ENCODE assay signal across 19 cellular contexts in genomic region chr5:126534543-126534942, GRCh38.
DNase-seq lines count a peak whose midpoint lies in the region; ATAC-seq and TF ChIP-seq lines count a peak whose summit lies in the region.
"Had no signal": no experiment of that assay in that cellular context is flagged by ENCODE, and none has a peak within 500 bp of the region (broad histone marks: within the 10 kb centered on the region; RNA-seq: fewer than 3 reads in every experiment).

No MANE protein-coding gene starts in this region.

- peaks cover 11% of the 10 kb centered on the region for H3K9me1 ChIP-seq in IMR-90 (ENCODE audit: insufficient read depth, low read length)

- no peaks in the 10 kb centered on the region for H3K36me3 ChIP-seq in breast epithelium
- no peaks in the 10 kb centered on the region for H3K36me3 ChIP-seq in IMR-90 (ENCODE audit: control insufficient read depth, insufficient read depth, low read length)
- H3K36me3 ChIP-seq in thyroid gland: no peaks in the 10 kb centered on the region
- H3K36me3 ChIP-seq: BLaER1 treated with 17β-estradiol and CSF1 and Interleukin-3, amounts not matched to agents 10 nM and 100 nM had no signal

- H3K4me1 Mint-ChIP-seq in MCF 10A (ENCODE audit: insufficient read depth, unreplicated experiment): peaks cover 8% of the 10 kb centered on the region
- peaks cover 7% of the 10 kb centered on the region for H3K4me1 Mint-ChIP-seq in WTC11
- H3K4me1 Mint-ChIP-seq: B cell had no signal

- TF ChIP-seq POLR2A in breast epithelium (IDR thresholded peaks at IDR 0.05): no peak
- TF ChIP-seq POLR2A in IMR-90 (IDR thresholded peaks at IDR 0.05; ENCODE audit: low read depth, low read length): no peak
- no peak for TF ChIP-seq POLR2A in thyroid gland (IDR thresholded peaks at IDR 0.05)

- WGBS in IMR-90 (ENCODE audit: extremely low coverage in 2 of 2, insufficient read length in 1 of 2), 2 experiments: no CpG with 5 or more reads among the region's 1 CpG
- WGBS in thyroid gland, 2 donors: 93 to 100% methylated on average over 1 of the region's 1 CpG

- H3K4me1 ChIP-seq in breast epithelium (no peaks in the 10 kb centered on the region), IMR-90 (ENCODE audit: control insufficient read depth, insufficient read depth, low read length) (peaks cover 10% of the 10 kb centered on the region), thyroid gland (peaks cover 32 to 37% of the 10 kb centered on the region in 2 donors)
- H3K4me1 ChIP-seq: A549, Caco-2 had no signal

- no peaks in the 10 kb centered on the region for H3K27me3 Mint-ChIP-seq in MCF 10A (ENCODE audit: insufficient read depth, unreplicated experiment)
- H3K27me3 Mint-ChIP-seq in WTC11 (ENCODE audit: low read depth): no peaks in the 10 kb centered on the region
- H3K27me3 Mint-ChIP-seq: B cell; CD4-positive, alpha-beta T cell had no signal

- dilution Hi-C loops in IMR-90 (cut with HindIII; ENCODE audit: low sequenced_read_pairs, unreplicated experiment): no loop called here

- H3K9me3 Mint-ChIP-seq in MCF 10A (ENCODE audit: unreplicated experiment) (no peaks in the 10 kb centered on the region), WTC11 (peaks cover 11% of the 10 kb centered on the region)
- H3K9me3 Mint-ChIP-seq: CD4-positive, alpha-beta T cell; CD8-positive, alpha-beta T cell had no signal

- no peak overlapping the region for H2BK15ac ChIP-seq in IMR-90 (ENCODE audit: low read depth, low read length)

- H3K27ac Mint-ChIP-seq in MCF 10A (ENCODE audit: low read depth, unreplicated experiment): no peak overlapping the region
- no peak overlapping the region for H3K27ac Mint-ChIP-seq in WTC11
- H3K27ac Mint-ChIP-seq: B cell; CD4-positive, alpha-beta T cell; CD8-positive, alpha-beta T cell had no signal

- DNase-seq in breast epithelium (ENCODE audit: low spot score in 2 of 2) (no peak), MCF 10A (ENCODE audit: unreplicated experiment) (no peak), IMR-90 (no peak), WTC11 (ENCODE audit: low spot score) (no peak), thyroid gland (no peak), NCI-H2227 treated with DMSO at 0.1 percent for 48 hours (lab: John Stamatoyannopoulos, UW) (no peak)
- no peak for DNase-seq in effector CD8-positive, alpha-beta T cell (lab: John Stamatoyannopoulos, UW)
- DNase-seq: AML-193; Caco-2; Calu3; CD4-positive, alpha-beta T cell; CD8-positive, alpha-beta T cell; DMS79 treated with DMSO at 0.1 percent for 48 hours; GF-D8 had no signal

- H2AK9ac ChIP-seq in IMR-90 (replicated peaks; ENCODE audit: low read depth, low read length, poor library complexity): no peak overlapping the region

- TF ChIP-seq RAD21 in IMR-90 (IDR thresholded peaks at IDR 0.05; ENCODE audit: low read length): no peak

- H3K23ac ChIP-seq in IMR-90 (ENCODE audit: low read depth, low read length): no peak overlapping the region

- H3K14ac ChIP-seq in IMR-90 (replicated peaks; ENCODE audit: low read depth, low read length): no peak overlapping the region

- intact Hi-C loops in breast epithelium (cut with DNase I; ENCODE audit: low total_unique reads): no loop called here
- intact Hi-C loops in MCF 10A (cut with micrococcal nuclease): loop anchor here (10.0 kb wide), 2 partner anchors 300 to 1050 kb away; no protein-coding TSS in a partner anchor
- intact Hi-C loops in IMR-90 (cut with micrococcal nuclease): loop anchor here (5.0 kb wide), 1 partner anchor 1797 kb away; no protein-coding TSS in a partner anchor
- intact Hi-C loops in thyroid gland (cut with DNase I): no loop called here

- H3K27me3 ChIP-seq in breast epithelium (no peaks in the 10 kb centered on the region), IMR-90 (ENCODE audit: control insufficient read depth, insufficient read depth, low read length) (no peaks in the 10 kb centered on the region), thyroid gland (no peaks in the 10 kb centered on the region)
- H3K27me3 ChIP-seq: BLaER1 treated with 17β-estradiol and CSF1 and Interleukin-3, amounts not matched to agents 10 nM and 100 nM had no signal

- TF ChIP-seq CTCF in breast epithelium (IDR thresholded peaks at IDR 0.05) (no peak), MCF 10A (IDR thresholded peaks at IDR 0.05; ENCODE audit: unreplicated experiment) (no peak), IMR-90 (conservative IDR thresholded peaks at IDR 0.05; ENCODE audit: low read depth, low read length) (no peak), WTC11 (IDR thresholded peaks at IDR 0.05) (no peak), thyroid gland (IDR thresholded peaks at IDR 0.05) (no peak)

- POLR2A ChIA-PET in MCF 10A (lab: Yijun Ruan, JAX) (interaction anchor here (1.7 to 2.9 kb wide), 2 partner anchors 13 to 181 kb away, joined by 3 to 14 read pairs; no protein-coding TSS in a partner anchor), IMR-90 (lab: Charles Lee; ENCODE audit: unreplicated experiment) (no interaction called here), WTC11 (lab: Charles Lee) (no interaction called here)

- CTCF ChIA-PET in MCF 10A (lab: Yijun Ruan, JAX): interaction anchor here (0.6 to 14.6 kb wide), 10 partner anchors 8 to 1580 kb away, joined by 3 to 318 read pairs (median 3); no protein-coding TSS in a partner anchor
- CTCF ChIA-PET in IMR-90 (lab: Yijun Ruan, JAX): no interaction called here
- CTCF ChIA-PET in WTC11 (lab: Charles Lee): interaction anchor here (2.6 kb wide), 1 partner anchor 35 kb away, joined by 15 read pairs; no protein-coding TSS in a partner anchor

- no peak overlapping the region for H2BK5ac ChIP-seq in IMR-90 (ENCODE audit: low read depth, low read length, poor library complexity, severe bottlenecking)

- H3K27ac ChIP-seq in breast epithelium: peak overlapping the region; percentile 51 to 71
- H3K27ac ChIP-seq in IMR-90 (ENCODE audit: insufficient read depth, low read length): no peak overlapping the region
- peak overlapping the region in 2 of 3 donors; percentile 29 to 92 for H3K27ac ChIP-seq in thyroid gland
- H3K27ac ChIP-seq: 22Rv1; A549; BLaER1 treated with 17β-estradiol and CSF1 and Interleukin-3, amounts not matched to agents 10 nM and 100 nM; C4-2B had no signal

- H3K18ac ChIP-seq in IMR-90 (ENCODE audit: low read depth, low read length): no peak overlapping the region

- H2AFZ ChIP-seq in IMR-90 (replicated peaks; ENCODE audit: low read length, poor library complexity): no peak overlapping the region

- no peak overlapping the region for H2AK5ac ChIP-seq in IMR-90 (ENCODE audit: low read depth, low read length)

- H4K91ac ChIP-seq in IMR-90 (ENCODE audit: insufficient read depth, low read depth, low read length): no peak overlapping the region

- H3K4me3 Mint-ChIP-seq in MCF 10A (ENCODE audit: unreplicated experiment) (no peak overlapping the region), WTC11 (no peak overlapping the region)
- H3K4me3 Mint-ChIP-seq: B cell; CD4-positive, alpha-beta T cell; CD8-positive, alpha-beta T cell had no signal

- in situ Hi-C loops in IMR-90 (cut with MboI; ENCODE audit: low sequenced_read_pairs): no loop called here

- no peak overlapping the region for H3K4me2 ChIP-seq in IMR-90 (ENCODE audit: low read depth, low read length)
- H3K4me2 ChIP-seq: A549; BLaER1 treated with 17β-estradiol and CSF1 and Interleukin-3, amounts not matched to agents 10 nM and 100 nM had no signal

- H3K9me3 ChIP-seq in breast epithelium: no peaks in the 10 kb centered on the region
- no peaks in the 10 kb centered on the region for H3K9me3 ChIP-seq in IMR-90 (ENCODE audit: control insufficient read depth, insufficient read depth, low read length)
- no peaks in the 10 kb centered on the region for H3K9me3 ChIP-seq in thyroid gland
- H3K9me3 ChIP-seq: A549, Caco-2 had no signal

- BruUV-seq in MCF 10A (replicated peaks; lab: Mats Ljungman, UMichigan): no TSS peak
- no TSS peak for BruUV-seq in IMR-90 (replicated peaks; lab: Mats Ljungman, UMichigan)

- H3K4ac ChIP-seq in IMR-90 (ENCODE audit: low read depth, low read length): 0 out of 2 replicates have a peak overlapping the region, but pooled peaks have one; percentile 4

- no peak overlapping the region for H3K56ac ChIP-seq in IMR-90 (ENCODE audit: extremely low read depth, insufficient read depth, low read length)

- H3K36me3 Mint-ChIP-seq in MCF 10A (ENCODE audit: insufficient read depth, unreplicated experiment) (no peaks in the 10 kb centered on the region), WTC11 (no peaks in the 10 kb centered on the region)
- H3K36me3 Mint-ChIP-seq: CD8-positive, alpha-beta T cell had no signal

- no peak for ATAC-seq in IMR-90 (ENCODE audit: low read depth)
- no peak for ATAC-seq in WTC11
- ATAC-seq: A549; CD8-positive, alpha-beta T cell had no signal

- H2BK20ac ChIP-seq in IMR-90 (ENCODE audit: low read depth, low read length): 0 out of 2 replicates have a peak overlapping the region, but pooled peaks have one; percentile 3

- H4K5ac ChIP-seq in IMR-90 (ENCODE audit: low read depth, low read length): no peak overlapping the region

- H3K9ac ChIP-seq in IMR-90 (ENCODE audit: low read depth, low read length): no peak overlapping the region
- H3K9ac ChIP-seq: BLaER1 treated with 17β-estradiol and CSF1 and Interleukin-3, amounts not matched to agents 10 nM and 100 nM had no signal

- H4K8ac ChIP-seq in IMR-90 (ENCODE audit: low read depth in 2 of 2, low read length in 2 of 2): no peak overlapping the region

- no peak overlapping the region for H3K4me3 ChIP-seq in breast epithelium
- no peak overlapping the region for H3K4me3 ChIP-seq in IMR-90 (ENCODE audit: insufficient read depth, low read depth, low read length)
- no peak overlapping the region for H3K4me3 ChIP-seq in thyroid gland (replicated peaks in 1 of 3)
- H3K4me3 ChIP-seq: A549; BLaER1 treated with 17β-estradiol and CSF1 and Interleukin-3, amounts not matched to agents 10 nM and 100 nM had no signal

- H3K79me1 ChIP-seq in IMR-90 (ENCODE audit: low read depth in 1 of 2, low read length in 2 of 2): no peaks in the 10 kb centered on the region

- H4K20me1 ChIP-seq in IMR-90 (ENCODE audit: insufficient read depth, low read length): no peaks in the 10 kb centered on the region
- H4K20me1 ChIP-seq: BLaER1 treated with 17β-estradiol and CSF1 and Interleukin-3, amounts not matched to agents 10 nM and 100 nM had no signal

- H2BK120ac ChIP-seq in IMR-90 (ENCODE audit: low read depth, low read length): no peak overlapping the region

TF ChIP-seq in WTC11, 78 proteins besides CTCF, POLR2A, EP300 and RAD21 (continues in another document):
- TF ChIP-seq, protein P1, sequence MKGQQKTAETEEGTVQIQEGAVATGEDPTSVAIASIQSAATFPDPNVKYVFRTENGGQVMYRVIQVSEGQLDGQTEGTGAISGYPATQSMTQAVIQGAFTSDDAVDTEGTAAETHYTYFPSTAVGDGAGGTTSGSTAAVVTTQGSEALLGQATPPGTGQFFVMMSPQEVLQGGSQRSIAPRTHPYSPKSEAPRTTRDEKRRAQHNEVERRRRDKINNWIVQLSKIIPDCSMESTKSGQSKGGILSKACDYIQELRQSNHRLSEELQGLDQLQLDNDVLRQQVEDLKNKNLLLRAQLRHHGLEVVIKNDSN (CRISPR knock-in tag; IDR thresholded peaks at IDR 0.05): no peak
- TF ChIP-seq, protein P2, sequence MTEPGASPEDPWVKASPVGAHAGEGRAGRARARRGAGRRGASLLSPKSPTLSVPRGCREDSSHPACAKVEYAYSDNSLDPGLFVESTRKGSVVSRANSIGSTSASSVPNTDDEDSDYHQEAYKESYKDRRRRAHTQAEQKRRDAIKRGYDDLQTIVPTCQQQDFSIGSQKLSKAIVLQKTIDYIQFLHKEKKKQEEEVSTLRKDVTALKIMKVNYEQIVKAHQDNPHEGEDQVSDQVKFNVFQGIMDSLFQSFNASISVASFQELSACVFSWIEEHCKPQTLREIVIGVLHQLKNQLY (CRISPR knock-in tag; IDR thresholded peaks at IDR 0.05): no peak

Comparison
In these comparisons a context has a peak if more than half of its experiments do, and no peak if none do; other contexts are left out.
1. intact Hi-C loops: an anchor here in MCF 10A (10.0 kb wide) and IMR-90 (5.0 kb wide); none called in breast epithelium and thyroid gland.